In genomic region chr1:24925963-24926362, GRCh38 we compare ENCODE assay signal across 1 cellular context.
TF ChIP-seq lines count a peak whose summit lies in the region.

No MANE protein-coding gene starts in this region.

TF ChIP-seq in GM23338, 12 proteins besides CTCF, POLR2A, EP300 and RAD21 (continued from another document):
- TF ChIP-seq ZNF462 (CRISPR knock-in tag; IDR thresholded peaks at IDR 0.05) (no peak), EZH2phosphoT487 (IDR thresholded peaks at IDR 0.05; ENCODE audit: unreplicated experiment) (no peak)
